13 cellular contexts compared by ENCODE assay signal in the genomic region with DNA sequence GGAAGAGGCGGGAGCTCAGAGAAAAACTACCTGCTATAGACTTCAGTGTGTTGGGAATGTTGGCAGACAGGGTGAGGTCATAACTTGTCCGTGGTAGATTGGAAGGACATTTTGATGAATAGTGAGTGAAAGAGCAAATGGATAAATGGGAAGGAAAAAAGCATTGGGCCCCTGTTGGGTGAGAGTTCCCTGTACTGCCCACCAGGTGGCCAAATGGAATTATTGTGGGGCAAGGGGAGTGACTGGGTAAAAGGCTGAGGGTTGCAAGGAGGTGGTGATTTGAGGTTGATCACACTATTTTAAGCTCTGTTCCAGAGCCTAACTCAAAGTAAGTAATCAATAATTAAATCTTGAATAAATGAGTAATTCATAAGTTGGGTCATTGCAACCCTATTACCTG.
DNase-seq lines count a peak whose midpoint lies in the region; ATAC-seq and TF ChIP-seq lines count a peak whose summit lies in the region.
"Had no signal": no experiment of that assay in that cellular context is flagged by ENCODE, and none has a peak within 500 bp of the region (broad histone marks: within the 10 kb centered on the region; RNA-seq: fewer than 3 reads in every experiment).

No MANE protein-coding gene starts in this region.

- peaks cover 93% of the 10 kb centered on the region for H3K36me3 Mint-ChIP-seq in activated T-cell treated with anti-CD3 and anti-CD28 coated beads, Interleukin-2, amount 50 U/mL, for 24 hours (ENCODE audit: low read depth)

- peaks cover 75% of the 10 kb centered on the region for H3K4me1 Mint-ChIP-seq in activated T-cell treated with anti-CD3 and anti-CD28 coated beads, Interleukin-2, amount 50 U/mL, for 24 hours (ENCODE audit: low read depth)

- H3K4me3 ChIP-seq in epithelial cell of proximal tubule (ENCODE audit: low read depth, low read length) (no peak overlapping the region), thoracic aorta (no peak overlapping the region)

- H3K27ac Mint-ChIP-seq in activated T-cell treated with anti-CD3 and anti-CD28 coated beads, Interleukin-2, amount 50 U/mL, for 24 hours: peak overlapping the region; percentile 97

- H3K9me3 Mint-ChIP-seq in activated T-cell treated with anti-CD3 and anti-CD28 coated beads, Interleukin-2, amount 50 U/mL, for 24 hours: peaks cover 11% of the 10 kb centered on the region

- peaks cover 51 to 56% of the 10 kb centered on the region in 2 donors for H3K4me1 ChIP-seq in thoracic aorta (ENCODE audit: control insufficient read depth in 1 of 2, low read depth in 2 of 2)

- no peak for ATAC-seq in thoracic aorta (ENCODE audit: insufficient number of reproducible peaks, low FRiP score, low read depth)
- ATAC-seq in HG02981 (IDR thresholded peaks at IDR 0.05; ENCODE audit: unreplicated experiment): no peak
- ATAC-seq: stimulated activated naive CD8-positive, alpha-beta T cell treated with anti-CD3 and anti-CD28 coated beads, Interleukin-15, Interleukin-2, amounts not matched to agents 100 U/mL and 50 U/mL, for 24 hours had no signal

- no peaks in the 10 kb centered on the region for H3K36me3 ChIP-seq in thoracic aorta

- H3K27me3 Mint-ChIP-seq in activated T-cell treated with anti-CD3 and anti-CD28 coated beads, Interleukin-2, amount 50 U/mL, for 24 hours: no peaks in the 10 kb centered on the region

- POLR2A ChIA-PET in RWPE1 (lab: Yijun Ruan, JAX; ENCODE audit: low non-redundant PET): no interaction called here

- H3K27ac ChIP-seq in RWPE1 (no peak overlapping the region), thoracic aorta (peak overlapping the region; percentile 83 to 89), substantia nigra (ENCODE audit: low read depth, low read length, poor library complexity, severe bottlenecking) (no peak overlapping the region)

- no peaks in the 10 kb centered on the region for H3K27me3 ChIP-seq in thoracic aorta (replicated peaks; ENCODE audit: insufficient read depth)

- DNase-seq in activated T-cell treated with anti-CD3 and anti-CD28 coated beads, Interleukin-2, amount 50 U/mL, for 24 hours: no peak
- DNase-seq in activated T-cell treated with anti-CD3 and anti-CD28 coated beads for 4 hours: no peak
- no peak for DNase-seq in RWPE1 (ENCODE audit: low spot score)
- DNase-seq in epithelial cell of proximal tubule (ENCODE audit: low read depth): no peak
- DNase-seq in thoracic aorta (ENCODE audit: low spot score): no peak
- no peak for DNase-seq in putamen (ENCODE audit: low spot score)
- DNase-seq in substantia nigra (lab: John Stamatoyannopoulos, UW): no peak
- DNase-seq: activated CD4-positive, CD25-positive, alpha-beta regulatory T cell; amniotic stem cell; C1 segment of cervical spinal cord; stimulated activated CD4-positive, alpha-beta T cell treated with anti-CD3 and anti-CD28 coated beads, Interleukin-12 subunit alpha, Interleukin-12 subunit beta, amount 100 ng/mL, for 4 hours; stimulated activated naive CD8-positive, alpha-beta T cell treated with anti-CD3 and anti-CD28 coated beads, Interleukin-15, Interleukin-2, amounts not matched to agents 100 U/mL and 50 U/mL, for 24 hours had no signal

- 0 out of 2 replicates have a peak, but pooled peaks have one; percentile 9 for TF ChIP-seq CTCF in RWPE1 (conservative IDR thresholded peaks at IDR 0.05; ENCODE audit: low read depth)
- TF ChIP-seq CTCF in epithelial cell of proximal tubule (conservative IDR thresholded peaks at IDR 0.05; ENCODE audit: low read depth, low read length): peak; percentile 48
- peak; percentile 35 for TF ChIP-seq CTCF in thoracic aorta (IDR thresholded peaks at IDR 0.05)

- no peak overlapping the region for H3K4me3 Mint-ChIP-seq in activated T-cell treated with anti-CD3 and anti-CD28 coated beads, Interleukin-2, amount 50 U/mL, for 24 hours

- CTCF ChIA-PET in RWPE1 (lab: Yijun Ruan, JAX): no interaction called here

- H3K9me3 ChIP-seq in thoracic aorta: no peaks in the 10 kb centered on the region

Comparison
In these comparisons a context has a peak if more than half of its experiments do, and no peak if none do; other contexts are left out.
1. H3K27ac ChIP-seq: peak in thoracic aorta (2 of 2); none in RWPE1 (single experiment) and substantia nigra (single experiment).
2. Peak in every context shown above with its lines, with median percentiles within 50 percentile points of each other: CTCF ChIP-seq.